In the genomic region with DNA sequence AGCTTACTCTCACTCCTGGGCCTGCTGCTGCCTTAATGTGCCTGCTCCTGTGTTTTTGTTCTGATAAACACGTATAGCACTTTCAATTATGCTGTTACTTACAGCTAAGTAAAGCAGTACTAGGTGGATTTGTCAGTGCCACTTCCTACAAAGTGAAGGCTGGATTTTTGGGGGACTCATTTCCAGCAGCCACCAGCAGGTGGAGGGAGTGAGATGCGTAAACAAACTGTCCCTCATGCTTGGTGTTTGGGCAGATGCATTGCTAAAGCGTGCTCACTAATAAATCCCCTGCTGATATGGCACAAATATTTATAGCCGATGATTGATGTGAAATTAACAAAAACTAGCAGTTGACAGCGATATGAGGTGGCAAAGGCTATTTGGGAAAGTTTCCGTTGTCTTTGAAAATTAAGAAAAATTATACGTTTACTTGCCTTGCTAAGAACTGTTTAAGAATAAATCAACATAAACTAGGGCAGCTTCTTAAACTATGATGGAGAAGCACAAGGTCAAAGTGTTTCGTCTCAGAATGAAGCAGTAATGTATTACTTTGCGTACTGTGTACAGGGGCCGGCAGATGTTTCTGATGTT, we compare ENCODE assay signal across 8 cellular contexts.
A peak's percentile ranks its signal among the peaks of the same experiment; 100 is the strongest.
DNase-seq lines count a peak whose midpoint lies in the region; ATAC-seq, FAIRE-seq and TF ChIP-seq lines count a peak whose summit lies in the region.

No MANE protein-coding gene starts in this region.

- peaks cover 10% of the 10 kb centered on the region; the same call in 1 of the 2 replicates for H4K20me1 ChIP-seq in KMS-11 (ENCODE audit: insufficient read depth)

- H3K4me1 ChIP-seq in KMS-11 (ENCODE audit: low read depth, poor library complexity, severe bottlenecking) (peaks cover 41% of the 10 kb centered on the region), RWPE2 (ENCODE audit: insufficient read depth, poor library complexity, severe bottlenecking) (no peaks in the 10 kb centered on the region)

- no peak overlapping the region for H3K27ac ChIP-seq in KMS-11
- no peak overlapping the region for H3K27ac ChIP-seq in RWPE2 (ENCODE audit: poor library complexity, severe bottlenecking)

- H2AFZ ChIP-seq in KMS-11 (ENCODE audit: low read depth): no peak overlapping the region

- FAIRE-seq in bronchial epithelial cell (lab: Jason Lieb, UNC): peak; percentile 77
- FAIRE-seq in islet of Langerhans (lab: Jason Lieb, UNC): peak; percentile 9

- no peaks in the 10 kb centered on the region for H3K36me3 ChIP-seq in KMS-11 (ENCODE audit: insufficient read depth)
- no peaks in the 10 kb centered on the region for H3K36me3 ChIP-seq in RWPE2 (ENCODE audit: low read depth)
- H3K36me3 ChIP-seq in bronchial epithelial cell (ENCODE audit: control insufficient read depth, insufficient read depth, low read length): peaks cover 2% of the 10 kb centered on the region

- TF ChIP-seq CTCF in KMS-11 (conservative IDR thresholded peaks at IDR 0.05; ENCODE audit: low read depth, low read length) (peak; percentile 88), RWPE2 (IDR thresholded peaks at IDR 0.05; ENCODE audit: poor library complexity, severe bottlenecking) (peak; percentile 87), bronchial epithelial cell (IDR thresholded peaks at IDR 0.05; ENCODE audit: insufficient read depth, low read length, severe bottlenecking) (peak; percentile 78)

- no peaks in the 10 kb centered on the region for H3K27me3 ChIP-seq in KMS-11 (ENCODE audit: insufficient read depth, low read depth)
- H3K27me3 ChIP-seq in RWPE2 (ENCODE audit: insufficient read depth, poor library complexity, severe bottlenecking): no peaks in the 10 kb centered on the region
- H3K27me3 ChIP-seq in bronchial epithelial cell (ENCODE audit: control insufficient read depth, insufficient read depth, low read length): no peaks in the 10 kb centered on the region

- H3K9me3 ChIP-seq in RWPE2 (ENCODE audit: severe bottlenecking): no peaks in the 10 kb centered on the region

- H3K79me2 ChIP-seq in KMS-11 (ENCODE audit: insufficient read depth, low read depth): peaks cover 41% of the 10 kb centered on the region; the same call in 1 of the 2 replicates

- H3K4me3 ChIP-seq in KMS-11 (IDR thresholded peaks at IDR 0.05; ENCODE audit: insufficient read depth, low read depth, low read length): no peak overlapping the region
- no peak overlapping the region for H3K4me3 ChIP-seq in RWPE2 (ENCODE audit: severe bottlenecking)
- no peak overlapping the region for H3K4me3 ChIP-seq in bronchial epithelial cell (ENCODE audit: low read depth, low read length)

- peak; percentile 52; the same call in 1 of the 3 replicates for ATAC-seq in RWPE2 (ENCODE audit: low read depth)
- ATAC-seq in HG02763 (IDR thresholded peaks at IDR 0.05; ENCODE audit: unreplicated experiment): no peak

- peak overlapping the region; percentile 76 for H3K4me2 ChIP-seq in KMS-11

- DNase-seq in NCI-H2171 treated with DMSO at 0.1 percent for 48 hours (lab: John Stamatoyannopoulos, UW): peak; percentile 53
- DNase-seq in NCI-H2171 (lab: John Stamatoyannopoulos, UW): no peak
- no peak for DNase-seq in RWPE2 (ENCODE audit: low spot score)
- peak; percentile 70 for DNase-seq in bronchial epithelial cell (ENCODE audit: low read depth)
- peak; percentile 12 to 30 for DNase-seq in stimulated activated CD4-positive, alpha-beta T cell treated with anti-CD3 and anti-CD28 coated beads, Interleukin-4, amount 100 ng/mL, for 48 hours (ENCODE audit: low read depth in 2 of 2)

- no peak overlapping the region for H3K9ac ChIP-seq in KMS-11

Comparison
In these comparisons a context has a peak if more than half of its experiments do, and no peak if none do; other contexts are left out.
1. DNase-seq: peak in NCI-H2171 treated with DMSO at 0.1 percent for 48 hours (single experiment), bronchial epithelial cell (single experiment) and stimulated activated CD4-positive, alpha-beta T cell treated with anti-CD3 and anti-CD28 coated beads, Interleukin-4, amount 100 ng/mL, for 48 hours (2 of 2); none in NCI-H2171 (single experiment) and RWPE2 (single experiment).
2. Peak in every context shown above with its lines, with median percentiles within 50 percentile points of each other: CTCF ChIP-seq.